ENCODE assay signal across 25 cellular contexts in the genomic region with DNA sequence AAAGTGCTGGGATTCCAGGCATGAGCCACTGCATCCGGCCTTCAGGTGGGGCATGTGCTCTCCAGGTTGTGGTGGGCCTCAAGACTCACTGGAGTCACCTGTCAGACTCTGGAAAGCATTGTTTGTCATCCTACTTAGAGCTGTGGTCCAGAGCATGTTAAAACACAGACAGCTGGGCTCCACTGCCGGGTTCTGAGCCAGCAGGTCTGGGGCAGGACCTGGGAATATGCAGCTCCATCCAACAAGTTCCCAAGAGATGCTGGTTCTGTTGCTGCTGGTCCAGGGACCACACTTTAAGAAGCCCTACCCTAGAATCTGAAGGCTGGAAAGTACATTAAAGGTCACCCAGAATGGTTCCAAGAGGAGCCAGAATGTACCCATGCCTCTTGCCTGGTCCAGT.
DNase-seq lines count a peak whose midpoint lies in the region; ATAC-seq, FAIRE-seq and TF ChIP-seq lines count a peak whose summit lies in the region.
"Had no signal": no experiment of that assay in that cellular context is flagged by ENCODE, and none has a peak within 500 bp of the region (broad histone marks: within the 10 kb centered on the region; RNA-seq: fewer than 3 reads in every experiment).

No MANE protein-coding gene starts in this region.

- H3K27ac Mint-ChIP-seq in activated CD4-positive, alpha-beta memory T cell treated with anti-CD3 and anti-CD28 coated beads, Interleukin-2, amount 10 ng/mL, durations not matched to agents 7 days and 5 days: no peak overlapping the region
- H3K27ac Mint-ChIP-seq: activated naive CD4-positive, alpha-beta T cell treated with anti-CD3 and anti-CD28 coated beads for 36 hours; activated T-helper 1 cell treated with anti-CD3 and anti-CD28 coated beads, Interleukin-12 subunit alpha, Interleukin-12 subunit beta, Interleukin-2, Interleukin-4 antibody, amounts not matched to agents 30 ng/mL and 10 ng/mL and 1 ng/mL, durations not matched to agents 14 hours and 24 hours and 36 hours had no signal

- H3K79me1 ChIP-seq in mesenchymal stem cell (replicated peaks; ENCODE audit: low read length, poor library complexity, severe bottlenecking): peaks cover 4% of the 10 kb centered on the region

- H3K36me3 Mint-ChIP-seq in activated CD4-positive, alpha-beta memory T cell treated with anti-CD3 and anti-CD28 coated beads, Interleukin-2, amount 10 ng/mL, durations not matched to agents 7 days and 5 days (ENCODE audit: low read depth): peaks cover 4% of the 10 kb centered on the region
- H3K36me3 Mint-ChIP-seq: mesothelial cell of epicardium; naive thymus-derived CD8-positive, alpha-beta T cell had no signal

- H2BK15ac ChIP-seq in mesenchymal stem cell (ENCODE audit: low read depth, poor library complexity, severe bottlenecking): peak overlapping the region; percentile 14

- H3K27ac ChIP-seq in DND-41 (ENCODE audit: low read length) (peak overlapping the region; percentile 96), cingulate gyrus (ENCODE audit: low read depth, low read length) (peak overlapping the region; percentile 63), mesenchymal stem cell (ENCODE audit: low read length, poor library complexity, severe bottlenecking) (no peak overlapping the region), substantia nigra (ENCODE audit: low read depth, low read length, poor library complexity, severe bottlenecking) (peak overlapping the region; percentile 83), HepG2 (ENCODE audit: extremely low read length, insufficient read depth, low read length) (no peak overlapping the region)
- H3K27ac ChIP-seq: adrenal gland, brain microvascular endothelial cell, left lung, testis had no signal

- in situ Hi-C loops in HepG2 (cut with HindIII; ENCODE audit: extremely low pct_ligation_motif_present, low pct_unique_long_range_greater_than_20kb): loop anchor here (25.0 kb wide), 1 partner anchor 89 kb away; no protein-coding TSS in a partner anchor

- H3K4ac ChIP-seq in mesenchymal stem cell (ENCODE audit: low read depth in 1 of 2, low read length in 2 of 2): peak overlapping the region; percentile 32 to 96

- DNase-seq in DND-41 (no peak), mesenchymal stem cell (no peak), substantia nigra (lab: John Stamatoyannopoulos, UW) (peak in 1 of 49 donors; percentile 50), HepG2 (ENCODE audit: low spot score) (no peak)
- no peak for DNase-seq in activated CD4-positive, alpha-beta memory T cell treated with anti-CD3 and anti-CD28 coated beads, Interleukin-2, amount 10 ng/mL, durations not matched to agents 7 days and 5 days
- DNase-seq: activated CD4-positive, alpha-beta T cell treated with anti-CD3 and anti-CD28 coated beads, Interleukin-2, amount 50 U/mL, for 48 hours; activated CD8-positive, alpha-beta memory T cell treated with anti-CD3 and anti-CD28 coated beads, Interleukin-2, amount 50 U/mL, for 4 hours; activated naive CD4-positive, alpha-beta T cell treated with anti-CD3 and anti-CD28 coated beads for 36 hours; adrenal gland; BE2C; brain microvascular endothelial cell; cortex of kidney; esophagus squamous epithelium; left lung; NCI-H1417 treated with DMSO at 0.1 percent for 48 hours; spleen; stimulated activated CD4-positive, alpha-beta T cell treated with anti-CD3 and anti-CD28 coated beads, Interleukin-2, amount 100 ng/mL, for 48 hours; T-helper 1 cell had no signal

- H3K4me3 ChIP-seq in DND-41 (ENCODE audit: low read depth in 1 of 2, low read length in 2 of 2) (peak overlapping the region in 1 of 2 experiments; percentile 20; a peak in 1 of 4 replicates), mesenchymal stem cell (ENCODE audit: insufficient read depth in 1 of 2, low read depth in 1 of 2, low read length in 2 of 2) (no peak overlapping the region), HepG2 (replicated peaks in 1 of 3; ENCODE audit: insufficient read depth in 1 of 3, low read depth in 2 of 3, low read length in 3 of 3) (no peak overlapping the region)
- H3K4me3 ChIP-seq: adrenal gland, esophagus squamous epithelium, left lung, spleen, testis had no signal

- H3K27me3 Mint-ChIP-seq in activated CD4-positive, alpha-beta memory T cell treated with anti-CD3 and anti-CD28 coated beads, Interleukin-2, amount 10 ng/mL, durations not matched to agents 7 days and 5 days: peaks cover 1% of the 10 kb centered on the region
- H3K27me3 Mint-ChIP-seq: naive thymus-derived CD8-positive, alpha-beta T cell had no signal

- peaks cover 41% of the 10 kb centered on the region for H3K4me1 Mint-ChIP-seq in activated CD4-positive, alpha-beta memory T cell treated with anti-CD3 and anti-CD28 coated beads, Interleukin-2, amount 10 ng/mL, durations not matched to agents 7 days and 5 days

- CTCF ChIA-PET in HepG2 (lab: Yijun Ruan, JAX; ENCODE audit: low intra/inter-chr PET ratio, low total read pairs): no interaction called here
- CTCF ChIA-PET in activated CD4-positive, alpha-beta memory T cell treated with anti-CD3 and anti-CD28 coated beads, Interleukin-2, amount 10 ng/mL, durations not matched to agents 7 days and 5 days (lab: Charles Lee): no interaction called here

- H2BK120ac ChIP-seq in mesenchymal stem cell (ENCODE audit: low read depth, low read length): no peak overlapping the region

- H3K4me2 ChIP-seq in DND-41 (ENCODE audit: insufficient read depth, low read length): peak overlapping the region; percentile 34
- no peak overlapping the region for H3K4me2 ChIP-seq in mesenchymal stem cell (ENCODE audit: low read length, poor library complexity, severe bottlenecking)
- H3K4me2 ChIP-seq in HepG2 (ENCODE audit: low read depth, low read length): no peak overlapping the region

- no peak for TF ChIP-seq RAD21 in HepG2 (CRISPR knock-in tag; IDR thresholded peaks at IDR 0.05)

- H4K91ac ChIP-seq in mesenchymal stem cell (ENCODE audit: low read length): peak overlapping the region; percentile 95

- H3K27me3 ChIP-seq in DND-41 (ENCODE audit: insufficient read depth, low read length, poor library complexity) (no peaks in the 10 kb centered on the region), mesenchymal stem cell (ENCODE audit: control insufficient read depth in 1 of 2, insufficient read depth in 1 of 2, low read length in 2 of 2) (no peaks in the 10 kb centered on the region), HepG2 (ENCODE audit: control insufficient read depth in 1 of 2, insufficient read depth in 2 of 2, low read length in 2 of 2) (peaks cover 0 to 10% of the 10 kb centered on the region in 2 experiments; a peak in 1 of 5 replicates)
- H3K27me3 ChIP-seq: adrenal gland, BE2C, brain microvascular endothelial cell, esophagus squamous epithelium, spleen, testis had no signal

- H4K20me1 ChIP-seq in DND-41 (ENCODE audit: insufficient read depth, low read length): no peaks in the 10 kb centered on the region
- H4K20me1 ChIP-seq in HepG2 (ENCODE audit: insufficient read depth, low read length): no peaks in the 10 kb centered on the region

- BruUV-seq in HepG2 (replicated peaks; lab: Mats Ljungman, UMichigan): no TSS peak

- no peak overlapping the region for H4K8ac ChIP-seq in mesenchymal stem cell (ENCODE audit: low read length)

- TF ChIP-seq CTCF in DND-41 (IDR thresholded peaks at IDR 0.05; ENCODE audit: borderline replicate concordance, extremely low read depth, low read length, poor library complexity, severe bottlenecking) (no peak), HepG2 (CRISPR knock-in tag; IDR thresholded peaks at IDR 0.05) (no peak)

- H3K9me3 ChIP-seq in DND-41 (ENCODE audit: insufficient read depth, low read length, severe bottlenecking) (no peaks in the 10 kb centered on the region), mesenchymal stem cell (ENCODE audit: control insufficient read depth, low read length) (no peaks in the 10 kb centered on the region), HepG2 (ENCODE audit: low read length) (no peaks in the 10 kb centered on the region)
- H3K9me3 ChIP-seq: adrenal gland, BE2C, esophagus squamous epithelium, left lung, spleen, testis had no signal

- no peak overlapping the region for H3K23ac ChIP-seq in mesenchymal stem cell (ENCODE audit: low read length in 2 of 2)

- no peak for TF ChIP-seq EP300 in HepG2 (IDR thresholded peaks at IDR 0.05; ENCODE audit: low read depth in 2 of 2, low read length in 2 of 2)
- TF ChIP-seq EP300 in HepG2 (CRISPR knock-in tag; IDR thresholded peaks at IDR 0.05; ENCODE audit: borderline replicate concordance): no peak

- H3K14ac ChIP-seq in mesenchymal stem cell (ENCODE audit: low read length in 2 of 2): peak overlapping the region in 1 of 2 experiments; percentile 61

- peak overlapping the region; percentile 75 to 91 for H2BK12ac ChIP-seq in mesenchymal stem cell (ENCODE audit: low read length in 2 of 2)

- H3K9me3 Mint-ChIP-seq in activated CD4-positive, alpha-beta memory T cell treated with anti-CD3 and anti-CD28 coated beads, Interleukin-2, amount 10 ng/mL, durations not matched to agents 7 days and 5 days: peaks cover 4% of the 10 kb centered on the region
- H3K9me3 Mint-ChIP-seq: activated naive CD4-positive, alpha-beta T cell treated with anti-CD3 and anti-CD28 coated beads for 36 hours; activated T-helper 1 cell treated with anti-CD3 and anti-CD28 coated beads, Interleukin-12 subunit alpha, Interleukin-12 subunit beta, Interleukin-2, Interleukin-4 antibody, amounts not matched to agents 30 ng/mL and 10 ng/mL and 1 ng/mL, durations not matched to agents 14 hours and 24 hours and 36 hours; mesothelial cell of epicardium; naive thymus-derived CD8-positive, alpha-beta T cell had no signal

- no peak for FAIRE-seq in HepG2 (lab: Jason Lieb, UNC)

- H2AFZ ChIP-seq in DND-41 (ENCODE audit: low read depth, low read length) (no peak overlapping the region), mesenchymal stem cell (ENCODE audit: low read depth, low read length) (no peak overlapping the region), HepG2 (ENCODE audit: low read length) (no peak overlapping the region)

- intact Hi-C loops in HepG2 (cut with micrococcal nuclease; ENCODE audit: unreplicated experiment): no loop called here

- no peak overlapping the region for H3K4me3 Mint-ChIP-seq in activated CD4-positive, alpha-beta memory T cell treated with anti-CD3 and anti-CD28 coated beads, Interleukin-2, amount 10 ng/mL, durations not matched to agents 7 days and 5 days
- H3K4me3 Mint-ChIP-seq: activated naive CD4-positive, alpha-beta T cell treated with anti-CD3 and anti-CD28 coated beads for 36 hours; activated T-helper 1 cell treated with anti-CD3 and anti-CD28 coated beads, Interleukin-12 subunit alpha, Interleukin-12 subunit beta, Interleukin-2, Interleukin-4 antibody, amounts not matched to agents 30 ng/mL and 10 ng/mL and 1 ng/mL, durations not matched to agents 14 hours and 24 hours and 36 hours; mesothelial cell of epicardium had no signal

- WGBS in mesenchymal stem cell: 90% methylated on average over 2 of the region's 2 CpGs
- no CpG with 5 or more reads among the region's 2 CpGs for WGBS in HepG2 (ENCODE audit: low lambda C conversion rate)

- no peak overlapping the region for H2BK5ac ChIP-seq in mesenchymal stem cell (ENCODE audit: low read depth, low read length, poor library complexity, severe bottlenecking)

- TF ChIP-seq POLR2A in HepG2 (IDR thresholded peaks at IDR 0.05; ENCODE audit: insufficient read depth in 1 of 2, low read depth in 2 of 2, low read length in 2 of 2): no peak

- H3K9ac ChIP-seq in DND-41 (ENCODE audit: low read depth, low read length) (peak overlapping the region; percentile 46), mesenchymal stem cell (ENCODE audit: low read length) (no peak overlapping the region), HepG2 (ENCODE audit: insufficient read depth, low read depth, low read length) (no peak overlapping the region)

- ATAC-seq in DND-41 (ENCODE audit: insufficient read depth, low read depth) (no peak), HepG2 (no peak), HG03135 (IDR thresholded peaks at IDR 0.05; ENCODE audit: unreplicated experiment) (no peak)
- ATAC-seq: activated CD4-positive, CD25-positive, alpha-beta regulatory T cell treated with anti-CD3 and anti-CD28 coated beads, Interleukin-2, amount 50 U/mL, for 24 hours; left lung had no signal

- H3K36me3 ChIP-seq in DND-41 (ENCODE audit: insufficient read depth, low read length) (no peaks in the 10 kb centered on the region), mesenchymal stem cell (ENCODE audit: control insufficient read depth in 1 of 2, insufficient read depth in 2 of 2, low read depth in 1 of 2, low read length in 2 of 2) (no peaks in the 10 kb centered on the region), HepG2 (replicated peaks in 1 of 2; ENCODE audit: control insufficient read depth in 1 of 2, insufficient read depth in 2 of 2, low read length in 2 of 2) (no peaks in the 10 kb centered on the region)
- H3K36me3 ChIP-seq: adrenal gland, BE2C, brain microvascular endothelial cell, esophagus squamous epithelium, left lung, spleen had no signal

- peaks cover 88% of the 10 kb centered on the region for H3K4me1 ChIP-seq in DND-41 (ENCODE audit: insufficient read depth, low read length)
- peaks cover 46% of the 10 kb centered on the region for H3K4me1 ChIP-seq in mesenchymal stem cell (ENCODE audit: control insufficient read depth, insufficient read depth, low read depth, low read length)
- H3K4me1 ChIP-seq in HepG2 (ENCODE audit: insufficient read depth, low read length): no peaks in the 10 kb centered on the region
- H3K4me1 ChIP-seq: BE2C had no signal

- H3K79me2 ChIP-seq in DND-41 (ENCODE audit: insufficient read depth, low read length): peaks cover 30% of the 10 kb centered on the region
- H3K79me2 ChIP-seq in HepG2 (ENCODE audit: insufficient read depth, low read length): no peaks in the 10 kb centered on the region

- POLR2A ChIA-PET in HepG2 (lab: Yijun Ruan, JAX): no interaction called here
- POLR2A ChIA-PET in activated CD4-positive, alpha-beta memory T cell treated with anti-CD3 and anti-CD28 coated beads, Interleukin-2, amount 10 ng/mL, durations not matched to agents 7 days and 5 days (lab: Charles Lee): no interaction called here

- peak overlapping the region; percentile 88 to 90 for H3K18ac ChIP-seq in mesenchymal stem cell (ENCODE audit: low read depth in 1 of 2, low read length in 2 of 2)

- H2AK5ac ChIP-seq in mesenchymal stem cell (ENCODE audit: low read length, severe bottlenecking): no peak overlapping the region

Comparison
In these comparisons a context has a peak if more than half of its experiments do, and no peak if none do; other contexts are left out.
1. H3K27ac ChIP-seq: peak in DND-41 (single experiment), cingulate gyrus (single experiment) and substantia nigra (single experiment); none in mesenchymal stem cell (single experiment) and HepG2 (single experiment).